14 cellular contexts compared by ENCODE assay signal in genomic region chr20:17845701-17846475, GRCh38.
DNase-seq lines count a peak whose midpoint lies in the region; ATAC-seq and TF ChIP-seq lines count a peak whose summit lies in the region.
"Had no signal": no experiment of that assay in that cellular context is flagged by ENCODE, and none has a peak within 500 bp of the region (broad histone marks: within the 10 kb centered on the region; RNA-seq: fewer than 3 reads in every experiment).

No MANE protein-coding gene starts in this region.

- no peak overlapping the region for H3K4me3 ChIP-seq in adrenal gland
- H3K4me3 ChIP-seq in naive thymus-derived CD4-positive, alpha-beta T cell (ENCODE audit: low read length): no peak overlapping the region
- H3K4me3 ChIP-seq: thyroid gland had no signal

- in situ Hi-C loops in G401 (cut with HindIII; ENCODE audit: low sequenced_read_pairs): no loop called here

- H3K27ac ChIP-seq in adrenal gland: peak overlapping the region in 2 of 5 donors; percentile 39 to 70
- no peak overlapping the region for H3K27ac ChIP-seq in naive thymus-derived CD4-positive, alpha-beta T cell (ENCODE audit: low read depth, low read length)
- H3K27ac ChIP-seq: epithelial cell of prostate, thyroid gland had no signal

- POLR2A ChIA-PET in naive thymus-derived CD4-positive, alpha-beta T cell (lab: Charles Lee): no interaction called here

- H3K27me3 Mint-ChIP-seq in naive thymus-derived CD4-positive, alpha-beta T cell: peaks cover 0 to 6% (median 0%) of the 10 kb centered on the region in 5 donors

- H3K9me3 Mint-ChIP-seq in naive thymus-derived CD4-positive, alpha-beta T cell: peaks cover 0 to 3% (median 0%) of the 10 kb centered on the region in 11 donors

- peaks cover 0 to 33% (median 4%) of the 10 kb centered on the region in 7 donors for H3K4me1 Mint-ChIP-seq in naive thymus-derived CD4-positive, alpha-beta T cell

- intact Hi-C loops in adrenal gland (cut with DNase I): no loop called here
- intact Hi-C loops in naive thymus-derived CD4-positive, alpha-beta T cell (cut with micrococcal nuclease): no loop called here

- WGBS in adrenal gland, 4 donors: 68 to 74% (median 72%) methylated on average over 10 of the region's 10 CpGs

- H3K27me3 ChIP-seq in adrenal gland: no peaks in the 10 kb centered on the region
- H3K27me3 ChIP-seq in naive thymus-derived CD4-positive, alpha-beta T cell (ENCODE audit: control insufficient read depth in 2 of 2, insufficient read depth in 2 of 2, low read length in 2 of 2): no peaks in the 10 kb centered on the region
- H3K27me3 ChIP-seq: thyroid gland had no signal

- no peak for TF ChIP-seq POLR2A in adrenal gland (IDR thresholded peaks at IDR 0.05)

- peak overlapping the region in 1 of 9 donors; percentile 65 for H3K27ac Mint-ChIP-seq in naive thymus-derived CD4-positive, alpha-beta T cell

- DNase-seq in Daoy (ENCODE audit: low read depth) (peak; percentile 6), adrenal gland (peak in 5 of 7 donors; percentile 33 to 68 (median 40)), G401 (ENCODE audit: low spot score) (no peak)
- DNase-seq in naive thymus-derived CD4-positive, alpha-beta T cell: no peak
- DNase-seq in effector CD4-positive, alpha-beta T cell: no peak
- DNase-seq: activated CD4-positive, alpha-beta T cell treated with anti-CD3 and anti-CD28 coated beads, Interleukin-2, amount 50 U/mL, for 4 hours; NCI-H2107; occipital lobe; SHP77; thyroid gland had no signal

- CTCF ChIA-PET in naive thymus-derived CD4-positive, alpha-beta T cell (lab: Charles Lee): interaction anchor here (0.9 kb wide), 1 partner anchor 14 kb away, joined by 3 read pairs; no protein-coding TSS in a partner anchor

- ATAC-seq in HG02943 (IDR thresholded peaks at IDR 0.05; ENCODE audit: low read depth, unreplicated experiment): peak; percentile 45
- ATAC-seq in naive thymus-derived CD4-positive, alpha-beta T cell: peak; percentile 34
- ATAC-seq in GM21360 (IDR thresholded peaks at IDR 0.05; ENCODE audit: unreplicated experiment): no peak
- no peak for ATAC-seq in GM18519 (IDR thresholded peaks at IDR 0.05; ENCODE audit: low FRiP score, unreplicated experiment)

- no peaks in the 10 kb centered on the region for H3K9me3 ChIP-seq in adrenal gland (replicated peaks in 1 of 3)
- no peaks in the 10 kb centered on the region for H3K9me3 ChIP-seq in naive thymus-derived CD4-positive, alpha-beta T cell (ENCODE audit: control insufficient read depth in 2 of 3, low read length in 3 of 3)
- H3K9me3 ChIP-seq: thyroid gland had no signal

- H3K4me1 ChIP-seq in adrenal gland (replicated peaks in 1 of 2): peaks cover 0 to 18% of the 10 kb centered on the region in 2 donors
- H3K4me1 ChIP-seq in naive thymus-derived CD4-positive, alpha-beta T cell (ENCODE audit: control insufficient read depth in 2 of 2, insufficient read depth in 2 of 2, low read length in 2 of 2): peaks cover 0 to 8% of the 10 kb centered on the region in 2 donors

- no peaks in the 10 kb centered on the region for H3K36me3 ChIP-seq in adrenal gland (replicated peaks in 1 of 2)
- H3K36me3 ChIP-seq in naive thymus-derived CD4-positive, alpha-beta T cell (ENCODE audit: control insufficient read depth in 2 of 3, insufficient read depth in 3 of 3, low read length in 3 of 3): no peaks in the 10 kb centered on the region
- H3K36me3 ChIP-seq: thyroid gland had no signal

- peaks cover 0 to 6% (median 0%) of the 10 kb centered on the region in 5 donors for H3K36me3 Mint-ChIP-seq in naive thymus-derived CD4-positive, alpha-beta T cell

- no peak for TF ChIP-seq CTCF in adrenal gland (IDR thresholded peaks at IDR 0.05)

- peak overlapping the region in 1 of 10 donors; percentile 73 for H3K4me3 Mint-ChIP-seq in naive thymus-derived CD4-positive, alpha-beta T cell

Comparison
In these comparisons a context has a peak if more than half of its experiments do, and no peak if none do; other contexts are left out.
1. DNase-seq: peak in Daoy (single experiment) and adrenal gland (5 of 7); none in naive thymus-derived CD4-positive, alpha-beta T cell (0 of 9), G401 (single experiment) and effector CD4-positive, alpha-beta T cell (single experiment).
2. ATAC-seq: peak in HG02943 (single experiment) and naive thymus-derived CD4-positive, alpha-beta T cell (single experiment); none in GM21360 (single experiment) and GM18519 (single experiment).